In genomic region chr3:136250226-136250861, GRCh38 we compare ENCODE assay signal across 8 cellular contexts. TPM values are rescaled to one million over a fixed set of nuclear protein-coding genes. Genes with fewer than 3 reads are reported as not detected.
DNase-seq lines count a peak whose midpoint lies in the region; ATAC-seq and TF ChIP-seq lines count a peak whose summit lies in the region.

Gene PCCB (plus strand): TSS chr3:136250340. CDS start chr3:136250376, 36 bp downstream.

- DNase-seq in EL (peak; percentile 93), GM23338 (ENCODE audit: low spot score) (peak; percentile 97), LHCN-M2 (ENCODE audit: low read depth) (peak; percentile 90), RPMI7951 (ENCODE audit: low read depth) (peak; percentile 90), fibroblast of lung (ENCODE audit: low read depth in 2 of 2) (peak; percentile 92 to 94)
- DNase-seq in activated T-helper 1 cell treated with anti-CD3 and anti-CD28 coated beads, Interleukin-2, amount 50 U/mL, for 16 hours (ENCODE audit: low read depth in 1 of 2, low spot score in 1 of 2): peak; percentile 81 to 89
- peak; percentile 80 to 98 (median 91) for DNase-seq in naive thymus-derived CD8-positive, alpha-beta T cell
- peak; percentile 81 to 99 (median 92) for DNase-seq in stimulated activated naive CD4-positive, alpha-beta T cell (lab: John Stamatoyannopoulos, UW)

- peak within 1 kb of the TSS; percentile 93 for H3K27ac ChIP-seq in GM23338 (ENCODE audit: low read depth)
- H3K27ac ChIP-seq in fibroblast of lung (ENCODE audit: insufficient read depth, low read length): peak within 1 kb of the TSS; percentile 79

- H3K4me2 ChIP-seq in GM23338 (peak within 1 kb of the TSS; percentile 73), fibroblast of lung (ENCODE audit: extremely low read depth, insufficient read depth, low read length) (peak within 1 kb of the TSS; percentile 95)

- no peaks in the 10 kb centered on the region for H3K9me3 Mint-ChIP-seq in GM23338
- no peaks in the 10 kb centered on the region for H3K9me3 Mint-ChIP-seq in naive thymus-derived CD8-positive, alpha-beta T cell

- H3K79me2 ChIP-seq in GM23338 (replicated peaks; ENCODE audit: insufficient read depth) (peaks cover 43% of the 10 kb centered on the region), fibroblast of lung (ENCODE audit: control insufficient read depth, insufficient read depth, low read length) (peaks cover 8% of the 10 kb centered on the region)

- H3K36me3 ChIP-seq in GM23338 (ENCODE audit: insufficient read depth) (no peaks in the 10 kb centered on the region), fibroblast of lung (ENCODE audit: control insufficient read depth, insufficient read depth, low read length) (no peaks in the 10 kb centered on the region)

- POLR2A ChIA-PET in naive thymus-derived CD8-positive, alpha-beta T cell (lab: Charles Lee): interaction anchor here (0.7 to 8.5 kb wide), 5 partner anchors 7 to 502 kb away, joined by 3 to 118 read pairs (median 6); partner anchors contain the start of genes MSL2 and STAG1

- H4K20me1 ChIP-seq in GM23338 (replicated peaks; ENCODE audit: insufficient read depth) (no peaks in the 10 kb centered on the region), fibroblast of lung (ENCODE audit: control insufficient read depth, extremely low read depth, insufficient read depth, low read length) (no peaks in the 10 kb centered on the region)

- H3K4me1 ChIP-seq in GM23338 (ENCODE audit: insufficient read depth): peaks cover 12% of the 10 kb centered on the region
- peaks cover 7% of the 10 kb centered on the region for H3K4me1 ChIP-seq in fibroblast of lung (ENCODE audit: control insufficient read depth, extremely low read depth, insufficient read depth, low read length)

- H3K9ac ChIP-seq in fibroblast of lung (ENCODE audit: insufficient read depth, low read length): peak within 1 kb of the TSS; percentile 81

- peak within 1 kb of the TSS; percentile 82 for H3K4me3 Mint-ChIP-seq in GM23338
- H3K4me3 Mint-ChIP-seq in naive thymus-derived CD8-positive, alpha-beta T cell: peak within 1 kb of the TSS; percentile 81 to 94 (median 91)

- H2AFZ ChIP-seq in GM23338: peak within 1 kb of the TSS; percentile 94
- H2AFZ ChIP-seq in fibroblast of lung (ENCODE audit: low read length): peak within 1 kb of the TSS; percentile 93

- peaks cover 20% of the 10 kb centered on the region for H3K27me3 Mint-ChIP-seq in GM23338 (ENCODE audit: insufficient read depth, low read depth, poor library complexity)
- H3K27me3 Mint-ChIP-seq in naive thymus-derived CD8-positive, alpha-beta T cell: no peaks in the 10 kb centered on the region

- no peaks in the 10 kb centered on the region for H3K27me3 ChIP-seq in GM23338 (ENCODE audit: insufficient read depth)
- H3K27me3 ChIP-seq in fibroblast of lung (ENCODE audit: control insufficient read depth, insufficient read depth, low read length): no peaks in the 10 kb centered on the region

- H3F3A ChIP-seq in GM23338 (replicated peaks; ENCODE audit: low read depth): peaks cover 3% of the 10 kb centered on the region; the same call in 1 of the 2 replicates

- TF ChIP-seq CTCF in GM23338 (conservative IDR thresholded peaks at IDR 0.05; ENCODE audit: low read depth in 2 of 2) (peak; percentile 56 to 71), fibroblast of lung (conservative IDR thresholded peaks at IDR 0.05 in 1 of 2, IDR thresholded peaks at IDR 0.05 in 1 of 2; ENCODE audit: low read depth in 1 of 2, low read length in 2 of 2) (peak; percentile 61 to 72)

- no peaks in the 10 kb centered on the region for H3K9me3 ChIP-seq in fibroblast of lung (ENCODE audit: control insufficient read depth, insufficient read depth, low read depth, low read length)

- H3K36me3 Mint-ChIP-seq in GM23338 (ENCODE audit: low read depth): no peaks in the 10 kb centered on the region; the same call in 1 of the 3 replicates
- H3K36me3 Mint-ChIP-seq in naive thymus-derived CD8-positive, alpha-beta T cell: peaks cover 0 to 4% (median 0%) of the 10 kb centered on the region in 3 donors

- H3K27ac Mint-ChIP-seq in GM23338: peak within 1 kb of the TSS; percentile 99
- H3K27ac Mint-ChIP-seq in naive thymus-derived CD8-positive, alpha-beta T cell: peak within 1 kb of the TSS; percentile 88 to 98 (median 94)

- peak; percentile 99 for ATAC-seq in GM23338
- ATAC-seq in naive thymus-derived CD8-positive, alpha-beta T cell: peak; percentile 97 to 98

- peak within 1 kb of the TSS; percentile 56 for H3K4me3 ChIP-seq in GM23338
- H3K4me3 ChIP-seq in fibroblast of lung (replicated peaks in 1 of 4; ENCODE audit: control extremely low read depth in 1 of 4, insufficient read depth in 1 of 4, low read depth in 3 of 4, low read length in 4 of 4): peak within 1 kb of the TSS; percentile 65 to 76 (median 68)

- 0 out of 2 replicates have a peak, but pooled peaks cover 4% of the 10 kb centered on the region for H3K9me2 ChIP-seq in GM23338 (ENCODE audit: insufficient read depth)

- H3K4me1 Mint-ChIP-seq in GM23338: peaks cover 26% of the 10 kb centered on the region
- peaks cover 12 to 27% (median 25%) of the 10 kb centered on the region in 4 donors for H3K4me1 Mint-ChIP-seq in naive thymus-derived CD8-positive, alpha-beta T cell

TF ChIP-seq in GM23338, 12 proteins besides CTCF, POLR2A, EP300 and RAD21:
- TF ChIP-seq CREB1 (CRISPR knock-in tag; IDR thresholded peaks at IDR 0.05; ENCODE audit: low read depth) (peak; percentile 62), ZNF462 (CRISPR knock-in tag; IDR thresholded peaks at IDR 0.05) (no peak), POLR2AphosphoS5 (IDR thresholded peaks at IDR 0.05; ENCODE audit: low read depth) (peak; percentile 92)

RNA-seq across cellular contexts. Expression of gene PCCB, which starts in this region (rescaled TPM):
- 69.5 and 76.8 TPM in 2 replicates for total RNA-seq in GM23338 (2014; rRNA removed; shearing (Covaris generic))
- 40.9 and 42.7 TPM in 2 replicates for polyA plus RNA-seq in GM23338 (2016; fragmentation: Nextera tagmentation; extraction: Ambion mirVana)
- total RNA-seq in LHCN-M2 (2014; rRNA removed): 39.4 and 45.0 TPM in 2 replicates
- 41.3 TPM for polyA plus RNA-seq in LHCN-M2 (2012)
- total RNA-seq in RPMI7951 (2014; rRNA removed; shearing (Covaris generic)): 30.8 and 38.6 TPM in 2 replicates
- 47.0 and 81.4 TPM in 2 replicates for total RNA-seq in fibroblast of lung
- polyA plus RNA-seq in fibroblast of lung: 56.0 and 67.0 TPM in 2 replicates
- polyA plus RNA-seq in fibroblast of lung (2012): 40.3 and 55.2 TPM in 2 replicates
- 58.6 and 68.3 TPM in 2 replicates for polyA minus RNA-seq in fibroblast of lung (ENCODE audit: low replicate concordance)
- total RNA-seq in naive thymus-derived CD8-positive, alpha-beta T cell: 10 to 100 TPM; 14.7 to 18.5 TPM
- polyA plus RNA-seq in naive thymus-derived CD8-positive, alpha-beta T cell: 10 to 100 TPM; 30.2 to 42.5 (median 39.1) TPM

Comparison
In these comparisons a context has a peak if more than half of its experiments do, and no peak if none do; other contexts are left out.
1. Peak in every context shown above with its lines: DNase-seq, ATAC-seq, H3K4me3 ChIP-seq and H3K27ac ChIP-seq.